19 cellular contexts compared by ENCODE assay signal in the genomic region with DNA sequence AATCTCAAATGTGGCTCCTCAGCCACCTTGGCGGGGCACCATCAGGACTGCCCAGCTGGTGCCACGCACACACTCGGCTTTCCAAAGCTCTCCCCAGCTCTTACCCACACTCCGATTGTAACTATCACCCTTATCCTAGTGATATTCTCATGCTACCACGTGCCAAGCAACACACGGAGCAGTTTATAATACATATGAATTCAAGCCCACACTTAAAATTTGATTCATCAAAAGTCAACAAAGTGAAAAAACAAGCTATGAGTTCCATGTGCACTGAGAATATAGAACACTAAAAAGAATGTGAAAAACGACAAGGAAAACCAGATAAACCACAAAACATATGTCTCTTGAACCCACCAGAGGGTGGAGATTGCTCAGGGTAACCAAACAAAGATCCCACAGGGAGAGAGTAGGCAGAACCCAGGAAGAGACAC. TPM values are rescaled to one million over a fixed set of nuclear protein-coding genes. Genes with fewer than 3 reads are reported as not detected.
DNase-seq lines count a peak whose midpoint lies in the region; ATAC-seq and TF ChIP-seq lines count a peak whose summit lies in the region.
"Had no signal": no experiment of that assay in that cellular context is flagged by ENCODE, and none has a peak within 500 bp of the region (broad histone marks: within the 10 kb centered on the region; RNA-seq: fewer than 3 reads in every experiment).

No MANE protein-coding gene starts in this region.

- H2AFZ ChIP-seq in Loucy (ENCODE audit: low read length): peak overlapping the region; percentile 59; the same call in 1 of the 2 replicates

- no peak overlapping the region for H3K4me3 Mint-ChIP-seq in activated CD8-positive, alpha-beta T cell treated with anti-CD3 and anti-CD28 coated beads for 36 hours
- no peak overlapping the region for H3K4me3 Mint-ChIP-seq in CD8-positive, alpha-beta T cell
- H3K4me3 Mint-ChIP-seq: activated CD4-positive, alpha-beta memory T cell treated with anti-CD3 and anti-CD28 coated beads, Interleukin-2, amount 10 ng/mL, durations not matched to agents 7 days and 5 days; IgD-negative memory B cell; stimulated activated naive B cell treated with anti-CD40 and anti-IgM and Interleukin-4, amounts not matched to agents 10 μg/mL and 1 μg/mL and 100 μg/mL, for 72 hours; T-cell had no signal

- H3K9me2 ChIP-seq in Loucy (replicated peaks; ENCODE audit: low read depth, low read length): no peaks in the 10 kb centered on the region

- no peak for ATAC-seq in activated CD8-positive, alpha-beta T cell treated with anti-CD3 and anti-CD28 coated beads for 36 hours
- ATAC-seq in CD8-positive, alpha-beta T cell: no peak

- POLR2A ChIA-PET in activated CD8-positive, alpha-beta T cell treated with anti-CD3 and anti-CD28 coated beads for 36 hours (lab: Charles Lee): interaction anchor here (1.3 kb wide), 1 partner anchor 25 kb away, joined by 3 read pairs; no protein-coding TSS in a partner anchor
- POLR2A ChIA-PET in CD8-positive, alpha-beta T cell (lab: Charles Lee): no interaction called here

- peak overlapping the region; percentile 57; the same call in 1 of the 2 replicates for H3K27ac ChIP-seq in C4-2B
- peak overlapping the region in 35 of 59 donors; percentile 2 to 88 (median 68) for H3K27ac ChIP-seq in dorsolateral prefrontal cortex
- H3K27ac ChIP-seq in sigmoid colon: peak overlapping the region in 3 of 4 donors; percentile 73 to 86 (median 80)
- no peak overlapping the region for H3K27ac ChIP-seq in CD8-positive, alpha-beta T cell (ENCODE audit: low read depth, low read length)
- H3K27ac ChIP-seq: right lobe of liver had no signal

- no peaks in the 10 kb centered on the region for H3K9me3 Mint-ChIP-seq in activated CD8-positive, alpha-beta T cell treated with anti-CD3 and anti-CD28 coated beads for 36 hours
- no peaks in the 10 kb centered on the region for H3K9me3 Mint-ChIP-seq in CD8-positive, alpha-beta T cell
- H3K9me3 Mint-ChIP-seq: activated CD4-positive, alpha-beta memory T cell treated with anti-CD3 and anti-CD28 coated beads, Interleukin-2, amount 10 ng/mL, durations not matched to agents 7 days and 5 days; IgD-negative memory B cell; stimulated activated naive B cell treated with anti-CD40 and anti-IgM and Interleukin-4, amounts not matched to agents 10 μg/mL and 1 μg/mL and 100 μg/mL, for 72 hours; T-cell had no signal

- no peaks in the 10 kb centered on the region for H4K20me1 ChIP-seq in Loucy (ENCODE audit: insufficient read depth, low read length, poor library complexity, severe bottlenecking)

- H3K36me3 ChIP-seq in Loucy (ENCODE audit: insufficient read depth, low read length) (no peaks in the 10 kb centered on the region), sigmoid colon (peaks cover 0 to 53% (median 10%) of the 10 kb centered on the region in 4 donors)
- H3K36me3 ChIP-seq in CD8-positive, alpha-beta T cell (ENCODE audit: insufficient read depth, low read length): no peaks in the 10 kb centered on the region
- H3K36me3 ChIP-seq: right lobe of liver had no signal

- WGBS in sigmoid colon, 2 donors: 70 to 75% methylated on average over 7 of the region's 7 CpGs

- no peaks in the 10 kb centered on the region for H3K27me3 ChIP-seq in Loucy (ENCODE audit: insufficient read depth, low read length, poor library complexity, severe bottlenecking)
- no peaks in the 10 kb centered on the region for H3K27me3 ChIP-seq in dorsolateral prefrontal cortex
- H3K27me3 ChIP-seq in sigmoid colon: no peaks in the 10 kb centered on the region
- no peaks in the 10 kb centered on the region for H3K27me3 ChIP-seq in CD8-positive, alpha-beta T cell (ENCODE audit: insufficient read depth, low read length)
- H3K27me3 ChIP-seq: heart right ventricle, right lobe of liver, tibial nerve had no signal

- TF ChIP-seq POLR2A in sigmoid colon (IDR thresholded peaks at IDR 0.05): no peak

- H3K79me2 ChIP-seq in Loucy (ENCODE audit: insufficient read depth, low read length): no peaks in the 10 kb centered on the region

- TF ChIP-seq CTCF in C4-2B (conservative IDR thresholded peaks at IDR 0.05) (no peak), Loucy (conservative IDR thresholded peaks at IDR 0.05; ENCODE audit: low read length) (no peak), dorsolateral prefrontal cortex (IDR thresholded peaks at IDR 0.05 in 54 of 56, conservative IDR thresholded peaks at IDR 0.05 in 2 of 56; ENCODE audit: low read depth in 1 of 56, partially characterized antibody in 56 of 56) (no peak), sigmoid colon (IDR thresholded peaks at IDR 0.05) (no peak)
- TF ChIP-seq CTCF in activated CD8-positive, alpha-beta T cell treated with anti-CD3 and anti-CD28 coated beads for 36 hours (IDR thresholded peaks at IDR 0.05): no peak
- TF ChIP-seq CTCF in CD8-positive, alpha-beta T cell (IDR thresholded peaks at IDR 0.05): no peak

- H3K4me3 ChIP-seq in Loucy (ENCODE audit: low read length, poor library complexity, severe bottlenecking) (peak overlapping the region; percentile 49), dorsolateral prefrontal cortex (no peak overlapping the region), sigmoid colon (no peak overlapping the region)
- no peak overlapping the region for H3K4me3 ChIP-seq in CD8-positive, alpha-beta T cell (ENCODE audit: low read depth, low read length)
- H3K4me3 ChIP-seq: heart right ventricle, right lobe of liver, tibial nerve had no signal

- H3K9me3 ChIP-seq in Loucy (ENCODE audit: insufficient read depth, low read depth, low read length) (no peaks in the 10 kb centered on the region), sigmoid colon (no peaks in the 10 kb centered on the region)
- no peaks in the 10 kb centered on the region for H3K9me3 ChIP-seq in CD8-positive, alpha-beta T cell (ENCODE audit: low read length)
- H3K9me3 ChIP-seq: heart right ventricle, right lobe of liver, tibial nerve had no signal

- H3K4me1 ChIP-seq in Loucy (ENCODE audit: insufficient read depth, low read length, poor library complexity, severe bottlenecking): peaks cover 24% of the 10 kb centered on the region
- peaks cover 0 to 33% (median 26%) of the 10 kb centered on the region in 4 donors for H3K4me1 ChIP-seq in sigmoid colon
- H3K4me1 ChIP-seq in CD8-positive, alpha-beta T cell (ENCODE audit: insufficient read depth, low read length): no peaks in the 10 kb centered on the region
- H3K4me1 ChIP-seq: tibial nerve had no signal

- peak overlapping the region; percentile 72 for H3K4me2 ChIP-seq in Loucy (ENCODE audit: low read depth, low read length, poor library complexity, severe bottlenecking)

- no peak overlapping the region for H3K27ac Mint-ChIP-seq in activated CD8-positive, alpha-beta T cell treated with anti-CD3 and anti-CD28 coated beads for 36 hours
- no peak overlapping the region for H3K27ac Mint-ChIP-seq in CD8-positive, alpha-beta T cell
- H3K27ac Mint-ChIP-seq: activated CD4-positive, alpha-beta memory T cell treated with anti-CD3 and anti-CD28 coated beads, Interleukin-2, amount 10 ng/mL, durations not matched to agents 7 days and 5 days; IgD-negative memory B cell; stimulated activated naive B cell treated with anti-CD40 and anti-IgM and Interleukin-4, amounts not matched to agents 10 μg/mL and 1 μg/mL and 100 μg/mL, for 72 hours; T-cell had no signal

- intact Hi-C loops in dorsolateral prefrontal cortex (cut with DNase I): no loop called here
- intact Hi-C loops in sigmoid colon (cut with DNase I): no loop called here
- intact Hi-C loops in activated CD8-positive, alpha-beta T cell treated with anti-CD3 and anti-CD28 coated beads for 36 hours (cut with micrococcal nuclease): no loop called here
- intact Hi-C loops in CD8-positive, alpha-beta T cell (cut with DNase I, micrococcal nuclease): no loop called here

- no peaks in the 10 kb centered on the region for H3K36me3 Mint-ChIP-seq in activated CD8-positive, alpha-beta T cell treated with anti-CD3 and anti-CD28 coated beads for 36 hours (ENCODE audit: low read depth)
- no peaks in the 10 kb centered on the region for H3K36me3 Mint-ChIP-seq in CD8-positive, alpha-beta T cell
- H3K36me3 Mint-ChIP-seq: IgD-negative memory B cell; stimulated activated naive B cell treated with anti-CD40 and anti-IgM and Interleukin-4, amounts not matched to agents 10 μg/mL and 1 μg/mL and 100 μg/mL, for 72 hours; T-cell had no signal

- no peaks in the 10 kb centered on the region for H3F3A ChIP-seq in Loucy (ENCODE audit: low read depth)

- no peak for TF ChIP-seq EP300 in sigmoid colon (IDR thresholded peaks at IDR 0.05)

- no peak for DNase-seq in dorsolateral prefrontal cortex
- no peak for DNase-seq in sigmoid colon
- no peak for DNase-seq in activated CD8-positive, alpha-beta T cell treated with anti-CD3 and anti-CD28 coated beads for 36 hours
- no peak for DNase-seq in stimulated activated CD4-positive, alpha-beta T cell treated with anti-CD3 and anti-CD28 coated beads, Interleukin-4, amount 100 ng/mL, for 1 hour
- DNase-seq in NCI-H524 treated with DMSO at 0.1 percent for 48 hours (lab: John Stamatoyannopoulos, UW): no peak
- no peak for DNase-seq in CD8-positive, alpha-beta T cell
- DNase-seq: C1 segment of cervical spinal cord; heart right ventricle; NCI-H187 treated with DMSO at 0.1 percent for 48 hours; stimulated activated naive B cell treated with anti-CD40 and anti-IgM and Interleukin-4, amounts not matched to agents 10 μg/mL and 1 μg/mL and 100 μg/mL, for 72 hours had no signal

- CTCF ChIA-PET in activated CD8-positive, alpha-beta T cell treated with anti-CD3 and anti-CD28 coated beads for 36 hours (lab: Charles Lee): interaction anchor here (3.5 kb wide), 1 partner anchor 28 kb away, joined by 20 read pairs; no protein-coding TSS in a partner anchor
- CTCF ChIA-PET in CD8-positive, alpha-beta T cell (lab: Charles Lee): interaction anchor here (1.0 kb wide), 1 partner anchor 28 kb away, joined by 5 read pairs; no protein-coding TSS in a partner anchor

- no peaks in the 10 kb centered on the region for H3K4me1 Mint-ChIP-seq in activated CD8-positive, alpha-beta T cell treated with anti-CD3 and anti-CD28 coated beads for 36 hours (ENCODE audit: low read depth)
- no peaks in the 10 kb centered on the region for H3K4me1 Mint-ChIP-seq in CD8-positive, alpha-beta T cell (ENCODE audit: low read depth)
- H3K4me1 Mint-ChIP-seq: stimulated activated naive B cell treated with anti-CD40 and anti-IgM and Interleukin-4, amounts not matched to agents 10 μg/mL and 1 μg/mL and 100 μg/mL, for 72 hours; T-cell had no signal

- H3K27me3 Mint-ChIP-seq in activated CD8-positive, alpha-beta T cell treated with anti-CD3 and anti-CD28 coated beads for 36 hours: peaks cover 5% of the 10 kb centered on the region
- peaks cover 6% of the 10 kb centered on the region for H3K27me3 Mint-ChIP-seq in CD8-positive, alpha-beta T cell (ENCODE audit: low read depth)

- H3K9ac ChIP-seq in Loucy (ENCODE audit: low read depth, low read length, poor library complexity, severe bottlenecking): no peak overlapping the region

RNA-seq across cellular contexts. Expression of a gene that starts 31.6 kb away (rescaled TPM):
- total RNA-seq in dorsolateral prefrontal cortex: 100 to 1,000 TPM in 81 of 120 experiments, 10 to 100 TPM in 39; 36.5 to 177 (median 112) TPM
- total RNA-seq in sigmoid colon: 10 to 100 TPM; 14.6 to 25.8 (median 18.6) TPM
- under 1 TPM; under 0.01 to 0.89 (median under 0.01) TPM for polyA plus RNA-seq in sigmoid colon
- under 1 TPM; 0.04 to 0.20 TPM for total RNA-seq in activated CD8-positive, alpha-beta T cell treated with anti-CD3 and anti-CD28 coated beads for 36 hours
- under 1 TPM; 0.05 to 0.11 TPM for total RNA-seq in CD8-positive, alpha-beta T cell
- total RNA-seq: G401, myocyte had no signal
- polyA plus RNA-seq: IgD-negative memory B cell had no signal

Comparison
In these comparisons a context has a peak if more than half of its experiments do, and no peak if none do; other contexts are left out.
1. RNA of a gene that starts 31.6 kb away (total RNA-seq): 36.5 to 177 TPM in dorsolateral prefrontal cortex and 14.6 to 25.8 TPM in sigmoid colon; 0.04 to 0.20 TPM in activated CD8-positive, alpha-beta T cell treated with anti-CD3 and anti-CD28 coated beads for 36 hours and 0.05 to 0.11 TPM in CD8-positive, alpha-beta T cell; every median in the first group is over 10 times any median in the second.